In the genomic region with DNA sequence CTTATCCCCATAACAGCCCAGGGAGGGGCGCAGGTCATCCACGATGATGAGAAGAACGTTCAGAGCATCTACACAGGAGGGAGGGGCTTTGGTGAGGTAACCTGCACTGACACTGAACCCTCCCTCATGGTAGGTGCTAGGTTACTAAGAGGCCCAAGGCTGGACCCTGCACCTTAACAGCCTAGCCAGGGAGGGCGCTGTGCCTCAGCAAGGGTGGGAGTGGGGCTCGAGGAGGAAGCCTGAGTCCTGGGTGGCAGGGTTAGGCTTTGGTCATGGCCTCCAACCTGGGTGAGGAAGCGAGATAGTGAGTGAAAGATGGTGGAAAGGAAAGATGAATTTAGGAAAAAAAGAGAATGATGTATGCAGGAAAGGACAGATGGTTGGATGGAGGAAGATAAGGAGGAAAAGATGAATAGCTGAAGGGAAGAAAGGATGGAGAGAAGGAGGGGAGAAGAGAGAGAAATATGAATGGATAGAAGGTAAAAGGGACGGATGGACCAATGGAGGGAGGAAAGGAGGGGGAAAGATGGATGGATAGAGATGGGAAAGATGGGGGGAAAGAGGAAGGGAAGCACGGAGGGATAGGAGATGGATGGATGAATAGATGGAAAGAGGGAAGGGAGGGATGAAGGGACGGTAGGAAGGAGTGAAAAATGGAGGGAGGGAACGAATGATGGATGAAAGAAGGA, we compare ENCODE assay signal across 9 cellular contexts. TPM values are rescaled to one million over a fixed set of nuclear protein-coding genes. Genes with fewer than 3 reads are reported as not detected.
DNase-seq lines count a peak whose midpoint lies in the region; ATAC-seq and TF ChIP-seq lines count a peak whose summit lies in the region.
"Had no signal": no experiment of that assay in that cellular context is flagged by ENCODE, and none has a peak within 500 bp of the region (broad histone marks: within the 10 kb centered on the region; RNA-seq: fewer than 3 reads in every experiment).

No MANE protein-coding gene starts in this region.

- H3K27me3 ChIP-seq in body of pancreas = no peaks in the 10 kb centered on the region

- TSS peak; percentile 36 for BruUV-seq in Calu3 (replicated peaks; lab: Mats Ljungman, UMichigan)

- WGBS in body of pancreas, 2 donors = 27 to 43% methylated on average over 7 to 8 of the region's 10 CpGs

- no peaks in the 10 kb centered on the region for H3K9me3 ChIP-seq in T-helper 17 cell (ENCODE audit: control insufficient read depth, low read length, poor library complexity, severe bottlenecking)
- H3K9me3 ChIP-seq in body of pancreas = no peaks in the 10 kb centered on the region

- TF ChIP-seq CTCF in Calu3 (IDR thresholded peaks at IDR 0.05; ENCODE audit: unreplicated experiment) = peak; percentile 19
- no peak for TF ChIP-seq CTCF in body of pancreas (IDR thresholded peaks at IDR 0.05)

- H3K4me1 ChIP-seq in body of pancreas = peaks cover 13% of the 10 kb centered on the region

- H3K4me3 Mint-ChIP-seq in Calu3 (ENCODE audit: low read depth, unreplicated experiment) = peak overlapping the region; percentile 74
- peak overlapping the region; percentile 93 for H3K4me3 Mint-ChIP-seq in T-helper 17 cell

- peak; percentile 36 for ATAC-seq in GM19468 (IDR thresholded peaks at IDR 0.05; ENCODE audit: extremely low read depth, unreplicated experiment)
- peak; percentile 64 for ATAC-seq in T-helper 17 cell
- ATAC-seq in body of pancreas = no peak

- H3K27ac Mint-ChIP-seq in Calu3 (ENCODE audit: unreplicated experiment) (peak overlapping the region; percentile 90), T-helper 17 cell (no peak overlapping the region)

- intact Hi-C loops in Calu3 (cut with micrococcal nuclease; ENCODE audit: unreplicated experiment) (no loop called here), body of pancreas (cut with DNase I) (no loop called here)

- peak overlapping the region in 3 of 4 donors; percentile 73 to 88 (median 77) for H3K27ac ChIP-seq in body of pancreas

- peaks cover 19% of the 10 kb centered on the region for H3K4me1 Mint-ChIP-seq in Calu3 (ENCODE audit: low read depth, unreplicated experiment)
- peaks cover 28% of the 10 kb centered on the region for H3K4me1 Mint-ChIP-seq in T-helper 17 cell

- H3K36me3 ChIP-seq in body of pancreas (replicated peaks in 1 of 2; ENCODE audit: insufficient read depth in 1 of 2, low read depth in 2 of 2) = no peaks in the 10 kb centered on the region

- no peak for TF ChIP-seq POLR2A in body of pancreas (IDR thresholded peaks at IDR 0.05)

- DNase-seq in Calu3 (peak; percentile 37), HT1080 (ENCODE audit: low read depth) (peak; percentile 40), T-helper 17 cell (peak; percentile 39 to 65 (median 65)), body of pancreas (peak in 3 of 4 donors; percentile 15 to 19 (median 17)), kidney tubule cell (ENCODE audit: low spot score) (peak; percentile 53), globus pallidus (ENCODE audit: low spot score) (no peak)
- DNase-seq in stimulated activated CD8-positive, alpha-beta memory T cell treated with anti-CD3 and anti-CD28 coated beads, Interleukin-12 subunit alpha, Interleukin-12 subunit beta, amount 100 ng/mL, for 1 hour (ENCODE audit: low read depth) = peak; percentile 38

- H3K4me3 ChIP-seq in body of pancreas = no peak overlapping the region

- CTCF ChIA-PET in Calu3 (lab: Charles Lee) = no interaction called here

- H3K36me3 Mint-ChIP-seq in Calu3 (ENCODE audit: insufficient read depth, unreplicated experiment) (peaks cover 38% of the 10 kb centered on the region), T-helper 17 cell (ENCODE audit: low read depth) (peaks cover 7% of the 10 kb centered on the region)

- H3K27me3 Mint-ChIP-seq in Calu3 (ENCODE audit: unreplicated experiment) = peaks cover 8% of the 10 kb centered on the region
- no peaks in the 10 kb centered on the region for H3K27me3 Mint-ChIP-seq in T-helper 17 cell

- H3K9me3 Mint-ChIP-seq in Calu3 (ENCODE audit: low read depth, unreplicated experiment) = no peaks in the 10 kb centered on the region

RNA-seq across cellular contexts. Expression of a gene that starts 0.7 kb away (rescaled TPM):
- total RNA-seq in Calu3 (2022) (84.4 and 85.7 TPM in 2 replicates), T-helper 17 cell (100 to 1,000 TPM; 346 to 507 TPM), body of pancreas (10 to 100 TPM; 39.7 to 49.4 TPM)
- 53.5 and 88.4 TPM in 2 replicates for total RNA-seq in HT1080 (2014; rRNA removed; shearing (Covaris generic))
- 90.5 and 108 TPM in 2 replicates for polyA plus RNA-seq in HT1080 (2015; cell fraction: cytosol; rRNA removed)
- polyA plus RNA-seq in HT1080 (2015; cell fraction: nucleus; rRNA removed) = 43.8 and 53.0 TPM in 2 replicates

RNA-seq across cellular contexts. Expression of a gene that starts 36.4 kb away (rescaled TPM):
- total RNA-seq in Calu3 (2022) (17.8 and 24.9 TPM in 2 replicates), T-helper 17 cell (10 to 100 TPM; 66.3 to 72.5 TPM), body of pancreas (1 to 10 TPM; 7.8 to 8.2 TPM)
- 11.2 and 12.4 TPM in 2 replicates for total RNA-seq in HT1080 (2014; rRNA removed; shearing (Covaris generic))
- polyA plus RNA-seq in HT1080 (2015; cell fraction: cytosol; rRNA removed) = 8.2 and 13.2 TPM in 2 replicates
- 7.0 and 9.3 TPM in 2 replicates for polyA plus RNA-seq in HT1080 (2015; cell fraction: nucleus; rRNA removed)

RNA-seq across cellular contexts. Expression of a gene that starts 45.4 kb away (rescaled TPM):
- not detected in 2 replicates for total RNA-seq in Calu3 (2022)
- not detected in 2 replicates for total RNA-seq in HT1080 (2014; rRNA removed; shearing (Covaris generic))
- not detected in 2 replicates for polyA plus RNA-seq in HT1080 (2015; cell fraction: cytosol; rRNA removed)
- polyA plus RNA-seq in HT1080 (2015; cell fraction: nucleus; rRNA removed) = not detected in 2 replicates
- not detected for total RNA-seq in T-helper 17 cell
- total RNA-seq in body of pancreas = not detected
- polyA plus RNA-seq: adipose tissue had no signal
